ENCODE assay signal across 8 cellular contexts in genomic region chr4:6673191-6673659, GRCh38. TPM values are rescaled to one million over a fixed set of nuclear protein-coding genes. Genes with fewer than 3 reads are reported as not detected.
DNase-seq lines count a peak whose midpoint lies in the region; ATAC-seq and TF ChIP-seq lines count a peak whose summit lies in the region.
"Not testable (repeated sequence)": the region's sequence is repeated elsewhere in the genome, so short reads cannot be mapped to it uniquely, and the experiment has no call there.

No MANE protein-coding gene starts in this region.

- not testable (repeated sequence) for TF ChIP-seq CTCF in DND-41 (IDR thresholded peaks at IDR 0.05; ENCODE audit: borderline replicate concordance, extremely low read depth, low read length, poor library complexity, severe bottlenecking); epithelial cell of esophagus (IDR thresholded peaks at IDR 0.05; ENCODE audit: insufficient read depth, low read depth, low read length, missing control alignments); testis (IDR thresholded peaks at IDR 0.05)

- WGBS in testis, 2 donors = 18 to 22% methylated on average over 13 to 14 of the region's 14 CpGs

- H3K79me2 ChIP-seq in DND-41 (ENCODE audit: insufficient read depth, low read length) = peaks cover 41% of the 10 kb centered on the region

- H3K9ac ChIP-seq in DND-41 (ENCODE audit: low read depth, low read length) = peak overlapping the region; percentile 93

- intact Hi-C loops in left colon (cut with DNase I, micrococcal nuclease); testis (cut with DNase I; ENCODE audit: low total_unique reads): not testable (repeated sequence)

- H3K27ac Mint-ChIP-seq in T-cell = peak overlapping the region; percentile 97 to 98

- H3K27me3 ChIP-seq in DND-41 (ENCODE audit: insufficient read depth, low read length, poor library complexity); testis: not testable (repeated sequence)

- not testable (repeated sequence) for TF ChIP-seq POLR2A in testis (IDR thresholded peaks at IDR 0.05)

- peaks cover 42% of the 10 kb centered on the region for H3K36me3 Mint-ChIP-seq in T-cell

- H3K9me3 Mint-ChIP-seq in T-cell = not testable (repeated sequence)

- H3K9me3 ChIP-seq in DND-41 (ENCODE audit: insufficient read depth, low read length, severe bottlenecking); testis: not testable (repeated sequence)

- H3K27me3 Mint-ChIP-seq in T-cell = not testable (repeated sequence)

- H3K4me3 Mint-ChIP-seq in T-cell = peak overlapping the region; percentile 89 to 93 (median 92)

- peaks cover 40 to 46% (median 45%) of the 10 kb centered on the region in 3 donors for H3K4me1 Mint-ChIP-seq in T-cell

- H3K4me3 ChIP-seq in DND-41 (ENCODE audit: low read depth in 1 of 2, low read length in 2 of 2) (peak overlapping the region; percentile 22 to 81; a peak in 3 of 4 replicates), epithelial cell of esophagus (ENCODE audit: low read length) (peak overlapping the region; percentile 69), testis (peak overlapping the region; percentile 77 to 87)

- DNase-seq in DND-41 (peak; percentile 84), NCI-H1092 treated with DMSO at 0.1 percent for 48 hours (lab: John Stamatoyannopoulos, UW) (peak; percentile 56), T-cell (peak in 28 of 34 experiments; percentile 21 to 70 (median 44)), left colon (peak in 1 of 2 donors; percentile 55), pons (ENCODE audit: low spot score) (peak; percentile 19), testis (peak; percentile 57)
- peak; percentile 46 for DNase-seq in activated naive CD4-positive, alpha-beta T cell treated with anti-CD3 and anti-CD28 coated beads, Interleukin-2, amount 50 U/mL, for 16 hours
- DNase-seq in epithelial cell of esophagus (ENCODE audit: low read depth) = not testable (repeated sequence)

- H3K4me1 ChIP-seq in DND-41 (ENCODE audit: insufficient read depth, low read length) = peaks cover 38% of the 10 kb centered on the region
- peaks cover 25% of the 10 kb centered on the region for H3K4me1 ChIP-seq in testis

- POLR2A ChIA-PET in T-cell (lab: Charles Lee) = interaction anchor here (0.6 to 1.6 kb wide), 8 partner anchors 17 to 111 kb away, joined by 3 to 10 read pairs (median 4); partner anchors contain the start of genes MRFAP1 (in 1 of the 2) and MRFAP1L1 (in 1 of the 2)

- H3K36me3 ChIP-seq in DND-41 (ENCODE audit: insufficient read depth, low read length) = peaks cover 31% of the 10 kb centered on the region
- not testable (repeated sequence) for H3K36me3 ChIP-seq in testis (ENCODE audit: low read depth, missing control alignments)

- H3K27ac ChIP-seq in DND-41 (ENCODE audit: low read length) (peak overlapping the region; percentile 91), testis (peak overlapping the region; percentile 86 to 91)

- ATAC-seq in DND-41 (ENCODE audit: insufficient read depth, low read depth) (peak; percentile 64), T-cell (replicated peaks in 1 of 4) (peak in 3 of 4 experiments; percentile 5 to 17 (median 11)), left colon (peak; percentile 44)

- CTCF ChIA-PET in T-cell (lab: Charles Lee) = interaction anchor here (0.6 to 3.0 kb wide), 13 partner anchors 14 to 203 kb away, joined by 3 to 48 read pairs (median 6); partner anchors contain the start of genes MRFAP1 (in 1 of the 2) and MRFAP1L1 (in 1 of the 2)

- peaks cover 35% of the 10 kb centered on the region for H4K20me1 ChIP-seq in DND-41 (ENCODE audit: insufficient read depth, low read length)

- H3K4me2 ChIP-seq in DND-41 (ENCODE audit: insufficient read depth, low read length) = peak overlapping the region; percentile 86

- H2AFZ ChIP-seq in DND-41 (ENCODE audit: low read depth, low read length) = peak overlapping the region; percentile 75

RNA-seq across cellular contexts. Expression of gene S100P, which starts 20.5 kb away (rescaled TPM):
- total RNA-seq in T-cell = 1 to 10 TPM in 3 of 5 donors, under 1 TPM in 1, not detected in 1; 0.70 to 3.8 (median 1.9) TPM
- 100 to 1,000 TPM; 136 to 390 TPM for total RNA-seq in left colon
- total RNA-seq in testis = 1 to 10 TPM in 1 of 2 donors, under 1 TPM in 1; 0.19 to 2.1 TPM
- 3.5 TPM for polyA plus RNA-seq in testis (ENCODE audit: insufficient read depth, low read depth, low replicate concordance)

RNA-seq across cellular contexts. Expression of gene MRFAP1, which starts 32.7 kb away (rescaled TPM):
- total RNA-seq in T-cell (100 to 1,000 TPM; 138 to 169 (median 138) TPM), left colon (100 to 1,000 TPM; 168 to 169 TPM), testis (100 to 1,000 TPM; 289 to 308 TPM)
- polyA plus RNA-seq in testis (ENCODE audit: insufficient read depth, low read depth, low replicate concordance) = 382 TPM

RNA-seq across cellular contexts. Expression of gene MRFAP1L1, which starts 36.4 kb away (rescaled TPM):
- total RNA-seq in T-cell (100 to 1,000 TPM in 3 of 5 donors, 10 to 100 TPM in 2; 28.8 to 121 (median 112) TPM), left colon (10 to 100 TPM; 27.1 to 33.7 TPM), testis (10 to 100 TPM; 40.8 to 60.5 TPM)
- polyA plus RNA-seq in testis (ENCODE audit: insufficient read depth, low read depth, low replicate concordance) = 42.9 TPM

RNA-seq across cellular contexts. Expression of gene BLOC1S4, which starts 42.7 kb away (rescaled TPM):
- 10 to 100 TPM; 20.7 to 41.9 (median 36.6) TPM for total RNA-seq in T-cell
- 10 to 100 TPM; 13.3 to 15.0 TPM for total RNA-seq in left colon
- total RNA-seq in testis = 10 to 100 TPM; 21.3 to 27.3 TPM
- polyA plus RNA-seq in testis (ENCODE audit: insufficient read depth, low read depth, low replicate concordance) = 10.2 TPM

Comparison
In these comparisons a context has a peak if more than half of its experiments do, and no peak if none do; other contexts are left out.
1. ATAC-seq: peak in every context shown above with its lines; median percentile 64 in DND-41; 44 in left colon; 11 in T-cell.
2. RNA of gene S100P, which starts 20.5 kb away (total RNA-seq): 136 to 390 TPM in left colon; 0.19 to 2.1 TPM in testis and 0.70 to 3.8 TPM in T-cell; every median in the first group is over 10 times any median in the second.
3. Peak in every context shown above with its lines, with median percentiles within 50 percentile points of each other: H3K4me3 ChIP-seq.